9 cellular contexts compared by ENCODE assay signal in genomic region chr2:2291500-2292260, GRCh38. TPM values are rescaled to one million over a fixed set of nuclear protein-coding genes. Genes with fewer than 3 reads are reported as not detected.
A peak's percentile ranks its signal among the peaks of the same experiment; 100 is the strongest.
DNase-seq lines count a peak whose midpoint lies in the region; TF ChIP-seq lines count a peak whose summit lies in the region.
"Had no signal": no experiment of that assay in that cellular context is flagged by ENCODE, and none has a peak within 500 bp of the region (broad histone marks: within the 10 kb centered on the region; RNA-seq: fewer than 3 reads in every experiment).

No MANE protein-coding gene starts in this region.

- H3K36me3 ChIP-seq in BE2C (peaks cover 3% of the 10 kb centered on the region), liver (ENCODE audit: control insufficient read depth in 4 of 4, insufficient read depth in 3 of 4, low read depth in 1 of 4, low read length in 3 of 4) (no peaks in the 10 kb centered on the region)
- H3K36me3 ChIP-seq: SJCRH30 had no signal

- WGBS in liver, result 55% methylated on average over 37 of the region's 37 CpGs

- in situ Hi-C loops in astrocyte of the spinal cord (cut with HindIII; ENCODE audit: low sequenced_read_pairs), result no loop called here

- H3K27me3 ChIP-seq in BE2C (no peaks in the 10 kb centered on the region), liver (ENCODE audit: control insufficient read depth in 4 of 4, insufficient read depth in 4 of 4, low read length in 3 of 4) (peaks cover 0 to 5% (median 1%) of the 10 kb centered on the region in 4 donors)

- H3K4me1 ChIP-seq in BE2C, result peaks cover 51% of the 10 kb centered on the region
- H3K4me1 ChIP-seq in liver (ENCODE audit: control insufficient read depth in 4 of 4, insufficient read depth in 4 of 4, low read length in 3 of 4), result no peaks in the 10 kb centered on the region
- H3K4me1 ChIP-seq: SJCRH30 had no signal

- no peak overlapping the region for H3K9ac ChIP-seq in liver (ENCODE audit: low read depth in 1 of 2, low read length in 2 of 2)

- H3K4me3 ChIP-seq in BE2C (ENCODE audit: low read depth, low read length), result no peak overlapping the region
- no peak overlapping the region for H3K4me3 ChIP-seq in astrocyte of the spinal cord (ENCODE audit: low read depth, low read length)
- H3K4me3 ChIP-seq in liver (ENCODE audit: low read depth in 1 of 3, low read length in 3 of 3), result no peak overlapping the region
- H3K4me3 ChIP-seq: SJCRH30 had no signal

- H3K9me3 ChIP-seq in BE2C (no peaks in the 10 kb centered on the region), liver (ENCODE audit: control insufficient read depth in 4 of 4, low read length in 3 of 4) (no peaks in the 10 kb centered on the region)
- H3K9me3 ChIP-seq: SJCRH30 had no signal

- TF ChIP-seq RAD21 in liver (IDR thresholded peaks at IDR 0.05), result peak; percentile 62 to 74

- H3K27ac ChIP-seq in liver (ENCODE audit: low read depth in 1 of 2, low read length in 2 of 2), result no peak overlapping the region
- H3K27ac ChIP-seq: SJCRH30 had no signal

- DNase-seq in BE2C, result peak; percentile 64
- peak; percentile 32 for DNase-seq in M059J (ENCODE audit: low read depth)
- DNase-seq in astrocyte of the spinal cord (ENCODE audit: low read depth, low spot score), result no peak
- no peak for DNase-seq in GM20000 (ENCODE audit: low spot score)
- DNase-seq in NCI-H128 (lab: John Stamatoyannopoulos, UW; ENCODE audit: unreplicated experiment), result no peak
- DNase-seq in activated naive CD4-positive, alpha-beta T cell treated with Interleukin-2 at 50 U/mL for 16 hours, result no peak
- no peak for DNase-seq in DMS79 (lab: John Stamatoyannopoulos, UW)

- TF ChIP-seq CTCF in BE2C (IDR thresholded peaks at IDR 0.05; ENCODE audit: low read depth, low read length) (peak; percentile 72), astrocyte of the spinal cord (IDR thresholded peaks at IDR 0.05; ENCODE audit: low read depth, low read length) (peak; percentile 49), liver (IDR thresholded peaks at IDR 0.05; ENCODE audit: low read depth, low read length, missing input control) (peak; percentile 28), GM20000 (IDR thresholded peaks at IDR 0.05; ENCODE audit: extremely low read depth, missing control alignments) (no peak)

TF ChIP-seq in liver, 16 proteins besides CTCF, POLR2A, EP300 and RAD21:
- TF ChIP-seq GABPA (IDR thresholded peaks at IDR 0.05 in 1 of 2, conservative IDR thresholded peaks at IDR 0.05 in 1 of 2), result no peak
- no peak for TF ChIP-seq ZBTB33 (IDR thresholded peaks at IDR 0.05)
- TF ChIP-seq YY1 (IDR thresholded peaks at IDR 0.05), result no peak
- TF ChIP-seq RXRA (IDR thresholded peaks at IDR 0.05), result no peak
- no peak for TF ChIP-seq NR2F2 (IDR thresholded peaks at IDR 0.05)
- no peak for TF ChIP-seq FOXA2 (IDR thresholded peaks at IDR 0.05)
- no peak for TF ChIP-seq REST (IDR thresholded peaks at IDR 0.05)
- no peak for TF ChIP-seq HNF4A (conservative IDR thresholded peaks at IDR 0.05)
- TF ChIP-seq FOXA1 (IDR thresholded peaks at IDR 0.05), result no peak
- no peak for TF ChIP-seq ATF3 (IDR thresholded peaks at IDR 0.05)
- no peak for TF ChIP-seq TAF1 (conservative IDR thresholded peaks at IDR 0.05)
- TF ChIP-seq SP1 (IDR thresholded peaks at IDR 0.05), result no peak
- no peak for TF ChIP-seq MAX (IDR thresholded peaks at IDR 0.05)

RNA-seq across cellular contexts. Expression of gene MYT1L, which starts 39.4 kb away (rescaled TPM):
- 34.6 TPM for polyA plus RNA-seq in BE2C (2012; ENCODE audit: insufficient read depth, insufficient read length, low read depth)
- not detected in 2 replicates for total RNA-seq in M059J (2014; rRNA removed; shearing (Covaris generic))
- total RNA-seq in liver, result under 1 TPM in 1 of 2 donors, not detected in 1; 0.08 TPM
- 1 to 10 TPM in 1 of 2 donors, not detected in 1; 1.1 TPM for polyA plus RNA-seq in liver

Comparison
In these comparisons a context has a peak if more than half of its experiments do, and no peak if none do; other contexts are left out.
1. DNase-seq: peak in BE2C (single experiment) and M059J (single experiment); none in astrocyte of the spinal cord (single experiment), GM20000 (single experiment), NCI-H128 (single experiment), activated naive CD4-positive, alpha-beta T cell treated with Interleukin-2 at 50 U/mL for 16 hours (single experiment) and DMS79 (single experiment).